1 cellular context compared by ENCODE assay signal in genomic region chr7:35691827-35692307, GRCh38.
TF ChIP-seq lines count a peak whose summit lies in the region.

No MANE protein-coding gene starts in this region.

TF ChIP-seq in GM12878, 131 proteins besides CTCF, POLR2A, EP300 and RAD21 (continued from another document):
- no peak for TF ChIP-seq ATF2 (IDR thresholded peaks at IDR 0.05; ENCODE audit: low read length)
